Comparison of ENCODE assay signal across 9 cellular contexts in genomic region chr17:7440823-7441174, GRCh38. TPM values are rescaled to one million over a fixed set of nuclear protein-coding genes. Genes with fewer than 3 reads are reported as not detected.
DNase-seq lines count a peak whose midpoint lies in the region; ATAC-seq, FAIRE-seq and TF ChIP-seq lines count a peak whose summit lies in the region.
"Had no signal": no experiment of that assay in that cellular context is flagged by ENCODE, and none has a peak within 500 bp of the region (broad histone marks: within the 10 kb centered on the region; RNA-seq: fewer than 3 reads in every experiment).

No MANE protein-coding gene starts in this region.

- no peaks in the 10 kb centered on the region for H3K36me3 ChIP-seq in H7 (replicated peaks; ENCODE audit: control insufficient read depth, insufficient read depth, low read length)
- no peaks in the 10 kb centered on the region for H3K36me3 ChIP-seq in kidney (ENCODE audit: control insufficient read depth in 1 of 2, insufficient read depth in 2 of 2, low read length in 2 of 2)
- no peaks in the 10 kb centered on the region for H3K36me3 ChIP-seq in mucosa of descending colon (ENCODE audit: low read depth)
- no peaks in the 10 kb centered on the region for H3K36me3 ChIP-seq in esophagus squamous epithelium

- no peaks in the 10 kb centered on the region for H3K9me3 ChIP-seq in kidney (ENCODE audit: control insufficient read depth in 1 of 2, low read length in 2 of 2)
- no peaks in the 10 kb centered on the region for H3K9me3 ChIP-seq in mucosa of descending colon
- H3K9me3 ChIP-seq in esophagus squamous epithelium, result no peaks in the 10 kb centered on the region

- DNase-seq in ACHN, result peak; percentile 60
- peak; percentile 86 for DNase-seq in H7
- peak; percentile 80 for DNase-seq in kidney
- no peak for DNase-seq in mucosa of descending colon
- DNase-seq in esophagus squamous epithelium (lab: John Stamatoyannopoulos, UW), result no peak

- H3K4me3 Mint-ChIP-seq in activated naive CD8-positive, alpha-beta T cell, result peak overlapping the region; percentile 84

- no peaks in the 10 kb centered on the region for H3K36me3 Mint-ChIP-seq in activated naive CD8-positive, alpha-beta T cell

- H3K9me3 Mint-ChIP-seq in activated naive CD8-positive, alpha-beta T cell (ENCODE audit: low read depth), result no peaks in the 10 kb centered on the region

- intact Hi-C loops in kidney (cut with DNase I), result no loop called here
- intact Hi-C loops in mucosa of descending colon (cut with DNase I, micrococcal nuclease), result no loop called here
- intact Hi-C loops in esophagus squamous epithelium (cut with DNase I), result loop anchor here (5.0 kb wide), 1 partner anchor 37 kb away; the partner anchor contains the start of gene ZBTB4

- in situ Hi-C loops in ACHN (cut with HindIII; ENCODE audit: low pct_ligation_motif_present, low pct_unique_long_range_greater_than_20kb, low sequenced_read_pairs), result no loop called here

- FAIRE-seq in kidney (lab: Jason Lieb, UNC), result no peak

- H3K27me3 Mint-ChIP-seq in activated naive CD8-positive, alpha-beta T cell, result peaks cover 14% of the 10 kb centered on the region

- H3K4me3 ChIP-seq in H7 (ENCODE audit: insufficient read depth, low read depth, low read length), result peak overlapping the region; percentile 74
- H3K4me3 ChIP-seq in kidney (ENCODE audit: low read length in 2 of 2), result peak overlapping the region in 1 of 2 donors; percentile 49
- H3K4me3 ChIP-seq in mucosa of descending colon, result no peak overlapping the region
- peak overlapping the region in 2 of 4 donors; percentile 61 to 80 for H3K4me3 ChIP-seq in esophagus squamous epithelium

- ATAC-seq in GM19452 (IDR thresholded peaks at IDR 0.05; ENCODE audit: unreplicated experiment) (no peak), mucosa of descending colon (no peak), HG02884 (IDR thresholded peaks at IDR 0.05; ENCODE audit: unreplicated experiment) (no peak)

- no peak overlapping the region for H3K27ac Mint-ChIP-seq in activated naive CD8-positive, alpha-beta T cell

- peaks cover 7 to 24% of the 10 kb centered on the region in 2 donors for H3K4me1 ChIP-seq in kidney (ENCODE audit: control insufficient read depth in 1 of 2, insufficient read depth in 1 of 2, low read depth in 1 of 2, low read length in 2 of 2)
- H3K4me1 ChIP-seq in mucosa of descending colon (ENCODE audit: low read depth), result peaks cover 31% of the 10 kb centered on the region
- peaks cover 62 to 82% (median 69%) of the 10 kb centered on the region in 3 donors for H3K4me1 ChIP-seq in esophagus squamous epithelium

- H3K27me3 ChIP-seq in H7 (ENCODE audit: control insufficient read depth, insufficient read depth, low read length) (peaks cover 48% of the 10 kb centered on the region), esophagus squamous epithelium (peaks cover 0 to 61% (median 5%) of the 10 kb centered on the region in 4 donors)

- peak overlapping the region in 1 of 2 donors; percentile 75 for H3K9ac ChIP-seq in kidney (ENCODE audit: low read length in 2 of 2)

- H3K27ac ChIP-seq in kidney (ENCODE audit: low read depth in 2 of 2, low read length in 2 of 2) (no peak overlapping the region), esophagus squamous epithelium (no peak overlapping the region)

- peaks cover 39% of the 10 kb centered on the region for H3K4me1 Mint-ChIP-seq in activated naive CD8-positive, alpha-beta T cell (ENCODE audit: low read depth)

- TF ChIP-seq CTCF in kidney (IDR thresholded peaks at IDR 0.05; ENCODE audit: borderline replicate concordance, extremely low read depth, insufficient read depth) (no peak), mucosa of descending colon (IDR thresholded peaks at IDR 0.05) (no peak), esophagus squamous epithelium (IDR thresholded peaks at IDR 0.05) (no peak)

- TF ChIP-seq POLR2A in esophagus squamous epithelium (IDR thresholded peaks at IDR 0.05), result no peak

- 3 to 22% methylated on average over 3 to 6 of the region's 12 CpGs for WGBS in esophagus squamous epithelium, 2 donors

RNA-seq across cellular contexts. Expression of gene FGF11, which starts 1.5 kb away (rescaled TPM):
- total RNA-seq in H7 (2014; rRNA removed; shearing (Covaris generic)), result 12.5 and 20.7 TPM in 2 replicates
- 1.4 TPM for total RNA-seq in kidney
- polyA plus RNA-seq in kidney (ENCODE audit: insufficient read depth, low read depth, low replicate concordance), result 7.7 TPM
- total RNA-seq in mucosa of descending colon, result 1 to 10 TPM; 1.4 to 3.0 (median 2.2) TPM
- 10 to 100 TPM in 1 of 4 donors, 1 to 10 TPM in 3; 2.7 to 18.1 (median 6.1) TPM for total RNA-seq in esophagus squamous epithelium

RNA-seq across cellular contexts. Expression of gene CHRNB1, which starts 4.1 kb away (rescaled TPM):
- 6.6 and 6.8 TPM in 2 replicates for total RNA-seq in H7 (2014; rRNA removed; shearing (Covaris generic))
- total RNA-seq in kidney (11.9 TPM), mucosa of descending colon (1 to 10 TPM; 6.0 to 8.3 (median 7.7) TPM), esophagus squamous epithelium (1 to 10 TPM; 2.4 to 7.2 (median 4.6) TPM)
- 19.3 TPM for polyA plus RNA-seq in kidney (ENCODE audit: insufficient read depth, low read depth, low replicate concordance)

RNA-seq across cellular contexts. Expression of gene TMEM102, which starts 5.6 kb away (rescaled TPM):
- 14.5 and 15.8 TPM in 2 replicates for total RNA-seq in H7 (2014; rRNA removed; shearing (Covaris generic))
- total RNA-seq in kidney (10.0 TPM), mucosa of descending colon (10 to 100 TPM in 2 of 3 donors, 1 to 10 TPM in 1; 8.8 to 22.5 (median 16.4) TPM), esophagus squamous epithelium (10 to 100 TPM; 12.2 to 20.8 (median 16.9) TPM)
- polyA plus RNA-seq in kidney (ENCODE audit: insufficient read depth, low read depth, low replicate concordance), result 10.0 TPM

RNA-seq across cellular contexts. Expression of gene SPEM3, which starts 12.1 kb away (rescaled TPM):
- not detected in 2 replicates for total RNA-seq in H7 (2014; rRNA removed; shearing (Covaris generic))
- not detected for total RNA-seq in kidney
- polyA plus RNA-seq in kidney (ENCODE audit: insufficient read depth, low read depth, low replicate concordance), result not detected
- total RNA-seq in mucosa of descending colon, result not detected
- not detected for total RNA-seq in esophagus squamous epithelium
- total RNA-seq: dermis microvascular lymphatic vessel endothelial cell had no signal

RNA-seq across cellular contexts. Expression of gene SPEM2, which starts 15.4 kb away (rescaled TPM):
- not detected in 2 replicates for total RNA-seq in H7 (2014; rRNA removed; shearing (Covaris generic))
- total RNA-seq in kidney, result not detected
- not detected for polyA plus RNA-seq in kidney (ENCODE audit: insufficient read depth, low read depth, low replicate concordance)
- total RNA-seq in mucosa of descending colon, result not detected
- total RNA-seq in esophagus squamous epithelium, result not detected
- total RNA-seq: dermis microvascular lymphatic vessel endothelial cell had no signal

Comparison
In these comparisons a context has a peak if more than half of its experiments do, and no peak if none do; other contexts are left out.
1. DNase-seq: peak in ACHN (single experiment), H7 (single experiment) and kidney (single experiment); none in mucosa of descending colon (0 of 3) and esophagus squamous epithelium (single experiment).